In genomic region chr15:26615188-26615926, GRCh38 we compare ENCODE assay signal across 1 cellular context.
TF ChIP-seq lines count a peak whose summit lies in the region.

No MANE protein-coding gene starts in this region.

TF ChIP-seq in HepG2, 621 proteins besides CTCF, POLR2A, EP300 and RAD21 (continued from another document):
- TF ChIP-seq ZBTB25 (CRISPR knock-in tag; IDR thresholded peaks at IDR 0.05): no peak
TF ChIP-seq in HepG2: peak in this region for 1.
